In the genomic region with DNA sequence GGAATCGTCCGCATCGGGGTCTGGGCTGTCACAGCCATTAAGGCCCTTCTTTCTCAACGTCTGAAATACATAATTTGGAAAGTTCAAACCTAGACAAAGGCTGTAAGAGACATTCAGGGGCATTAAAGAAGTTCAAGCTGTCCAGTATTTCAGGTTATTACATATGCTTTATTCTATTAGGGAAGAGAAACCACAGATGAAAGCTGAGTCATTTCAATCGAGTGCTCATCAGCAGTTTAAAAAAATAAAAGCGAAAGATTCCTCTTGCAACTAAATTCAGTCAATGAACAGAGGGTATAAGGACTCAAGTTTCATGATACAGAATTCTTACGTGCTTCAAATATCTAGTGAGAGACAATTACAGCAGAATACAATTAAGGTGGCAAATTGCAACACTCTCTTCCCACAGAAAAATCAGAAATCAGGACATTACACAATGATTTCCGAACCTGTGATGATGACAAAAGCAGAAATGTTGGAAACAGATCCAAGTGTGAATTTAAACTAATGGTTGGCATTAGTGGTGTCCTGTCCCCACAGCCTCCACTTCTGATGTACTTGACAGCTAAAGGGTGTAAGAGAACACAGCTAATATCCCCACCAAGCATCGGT, we compare ENCODE assay signal across 8 cellular contexts.
DNase-seq lines count a peak whose midpoint lies in the region; ATAC-seq and TF ChIP-seq lines count a peak whose summit lies in the region.
"Had no signal": no experiment of that assay in that cellular context is flagged by ENCODE, and none has a peak within 500 bp of the region (broad histone marks: within the 10 kb centered on the region; RNA-seq: fewer than 3 reads in every experiment).

No MANE protein-coding gene starts in this region.

- TF ChIP-seq CTCF in IMR-90 (conservative IDR thresholded peaks at IDR 0.05; ENCODE audit: low read depth, low read length) (no peak), fibroblast of mammary gland (conservative IDR thresholded peaks at IDR 0.05; ENCODE audit: control insufficient read depth, insufficient read depth, low read depth, low read length) (no peak), thoracic aorta (IDR thresholded peaks at IDR 0.05) (no peak), testis (IDR thresholded peaks at IDR 0.05) (no peak)

- no peak overlapping the region for H3K4ac ChIP-seq in IMR-90 (ENCODE audit: low read depth, low read length)

- no peak overlapping the region for H2BK5ac ChIP-seq in IMR-90 (ENCODE audit: low read depth, low read length, poor library complexity, severe bottlenecking)

- H3K4me3 ChIP-seq in IMR-90 (ENCODE audit: insufficient read depth, low read depth, low read length) (no peak overlapping the region), fibroblast of mammary gland (ENCODE audit: control insufficient read depth, low read depth, low read length) (no peak overlapping the region), thoracic aorta (peak overlapping the region; percentile 42), testis (no peak overlapping the region)

- no peak overlapping the region for H2AK9ac ChIP-seq in IMR-90 (replicated peaks; ENCODE audit: low read depth, low read length, poor library complexity)

- no CpG with 5 or more reads among the region's 9 CpGs for WGBS in IMR-90 (ENCODE audit: extremely low coverage in 2 of 2, insufficient read length in 1 of 2), 2 experiments
- WGBS in testis, 2 donors = 82 to 89% methylated on average over 9 of the region's 9 CpGs

- no peak overlapping the region for H3K27ac ChIP-seq in IMR-90 (ENCODE audit: insufficient read depth, low read length)
- H3K27ac ChIP-seq in thoracic aorta = peak overlapping the region in 1 of 2 donors; percentile 31
- H3K27ac ChIP-seq in testis = no peak overlapping the region

- no peak overlapping the region for H4K91ac ChIP-seq in IMR-90 (ENCODE audit: insufficient read depth, low read depth, low read length)

- H3K27me3 ChIP-seq in IMR-90 (ENCODE audit: control insufficient read depth, insufficient read depth, low read length) (no peaks in the 10 kb centered on the region), thoracic aorta (replicated peaks; ENCODE audit: insufficient read depth) (no peaks in the 10 kb centered on the region), testis (no peaks in the 10 kb centered on the region)

- H3K9me3 ChIP-seq in IMR-90 (ENCODE audit: control insufficient read depth, insufficient read depth, low read length) (no peaks in the 10 kb centered on the region), thoracic aorta (no peaks in the 10 kb centered on the region), testis (no peaks in the 10 kb centered on the region)

- no peak overlapping the region for H3K4me2 ChIP-seq in IMR-90 (ENCODE audit: low read depth, low read length)

- H2AK5ac ChIP-seq in IMR-90 (ENCODE audit: low read depth, low read length) = no peak overlapping the region

- no peak for TF ChIP-seq RAD21 in IMR-90 (IDR thresholded peaks at IDR 0.05; ENCODE audit: low read length)

- ATAC-seq in GM19468 (IDR thresholded peaks at IDR 0.05; ENCODE audit: extremely low read depth, unreplicated experiment) (peak; percentile 27), IMR-90 (ENCODE audit: low read depth) (no peak), thoracic aorta (ENCODE audit: insufficient number of reproducible peaks, low FRiP score, low read depth) (no peak)

- intact Hi-C loops in IMR-90 (cut with micrococcal nuclease) (no loop called here), testis (cut with DNase I; ENCODE audit: low total_unique reads) (no loop called here)

- DNase-seq in IMR-90 = peak; percentile 51
- DNase-seq in fibroblast of mammary gland (ENCODE audit: low read depth) = peak; percentile 57
- no peak for DNase-seq in thoracic aorta (ENCODE audit: low spot score)
- no peak for DNase-seq in activated CD8-positive, alpha-beta memory T cell treated with anti-CD3 and anti-CD28 coated beads, Interleukin-2, amount 50 U/mL, for 4 hours
- DNase-seq in DMS79 (lab: John Stamatoyannopoulos, UW) = no peak
- DNase-seq in testis = no peak
- DNase-seq: NCI-H526 had no signal

- no peaks in the 10 kb centered on the region for H3K79me1 ChIP-seq in IMR-90 (ENCODE audit: low read depth in 1 of 2, low read length in 2 of 2)

- H2BK20ac ChIP-seq in IMR-90 (ENCODE audit: low read depth, low read length) = no peak overlapping the region

- H3K14ac ChIP-seq in IMR-90 (replicated peaks; ENCODE audit: low read depth, low read length) = 0 out of 2 replicates have a peak overlapping the region, but pooled peaks have one; percentile 14

- CTCF ChIA-PET in IMR-90 (lab: Yijun Ruan, JAX) = no interaction called here

- H4K5ac ChIP-seq in IMR-90 (ENCODE audit: low read depth, low read length) = no peak overlapping the region

- dilution Hi-C loops in IMR-90 (cut with HindIII; ENCODE audit: low sequenced_read_pairs, unreplicated experiment) = no loop called here

- H3K9me1 ChIP-seq in IMR-90 (ENCODE audit: insufficient read depth, low read length) = no peaks in the 10 kb centered on the region

- H3K18ac ChIP-seq in IMR-90 (ENCODE audit: low read depth, low read length) = no peak overlapping the region

- no peak for TF ChIP-seq POLR2A in IMR-90 (IDR thresholded peaks at IDR 0.05; ENCODE audit: low read depth, low read length)
- TF ChIP-seq POLR2A in testis (IDR thresholded peaks at IDR 0.05) = no peak

- H3K9ac ChIP-seq in IMR-90 (ENCODE audit: low read depth, low read length) = no peak overlapping the region

- H2AFZ ChIP-seq in IMR-90 (replicated peaks; ENCODE audit: low read length, poor library complexity) = no peak overlapping the region

- H3K23ac ChIP-seq in IMR-90 (ENCODE audit: low read depth, low read length) = no peak overlapping the region

- no peak overlapping the region for H4K8ac ChIP-seq in IMR-90 (ENCODE audit: low read depth in 2 of 2, low read length in 2 of 2)

- no peak overlapping the region for H3K56ac ChIP-seq in IMR-90 (ENCODE audit: extremely low read depth, insufficient read depth, low read length)

- H3K36me3 ChIP-seq in IMR-90 (ENCODE audit: control insufficient read depth, insufficient read depth, low read length) (no peaks in the 10 kb centered on the region), thoracic aorta (peaks cover 4% of the 10 kb centered on the region), testis (ENCODE audit: low read depth, missing control alignments) (no peaks in the 10 kb centered on the region)

- H3K4me1 ChIP-seq in IMR-90 (ENCODE audit: control insufficient read depth, insufficient read depth, low read length) (no peaks in the 10 kb centered on the region), thoracic aorta (ENCODE audit: control insufficient read depth in 1 of 2, low read depth in 2 of 2) (peaks cover 14 to 19% of the 10 kb centered on the region in 2 donors), testis (no peaks in the 10 kb centered on the region)

- POLR2A ChIA-PET in IMR-90 (lab: Charles Lee; ENCODE audit: unreplicated experiment) = no interaction called here

- in situ Hi-C loops in IMR-90 (cut with MboI; ENCODE audit: low sequenced_read_pairs) = no loop called here

- H4K20me1 ChIP-seq in IMR-90 (ENCODE audit: insufficient read depth, low read length) = no peaks in the 10 kb centered on the region

- H2BK15ac ChIP-seq in IMR-90 (ENCODE audit: low read depth, low read length) = no peak overlapping the region

- no TSS peak for BruUV-seq in IMR-90 (replicated peaks; lab: Mats Ljungman, UMichigan)

- no peak overlapping the region for H2BK120ac ChIP-seq in IMR-90 (ENCODE audit: low read depth, low read length)

TF ChIP-seq in IMR-90, 13 proteins besides CTCF, POLR2A, EP300 and RAD21:
- TF ChIP-seq CHD1 (IDR thresholded peaks at IDR 0.05; ENCODE audit: low read depth, low read length) (no peak), CEBPB (IDR thresholded peaks at IDR 0.05; ENCODE audit: low read depth, low read length) (0 out of 2 replicates have a peak, but pooled peaks have one; percentile 5)

Comparison
In these comparisons a context has a peak if more than half of its experiments do, and no peak if none do; other contexts are left out.
1. DNase-seq: peak in IMR-90 (single experiment) and fibroblast of mammary gland (single experiment); none in thoracic aorta (single experiment), activated CD8-positive, alpha-beta memory T cell treated with anti-CD3 and anti-CD28 coated beads, Interleukin-2, amount 50 U/mL, for 4 hours (single experiment), DMS79 (single experiment) and testis (single experiment).